8 cellular contexts compared by ENCODE assay signal in genomic region chr14:104865069-104865630, GRCh38. TPM values are rescaled to one million over a fixed set of nuclear protein-coding genes. Genes with fewer than 3 reads are reported as not detected.
DNase-seq lines count a peak whose midpoint lies in the region; ATAC-seq and TF ChIP-seq lines count a peak whose summit lies in the region.

TSS of gene CEP170B (plus strand) at chr14:104865268. CDS start at chr14:104868451, 3,183 bp downstream.

- peak within 1 kb of the TSS; percentile 90 to 94 for H3K9ac ChIP-seq in colonic mucosa (ENCODE audit: low read depth in 2 of 2, low read length in 2 of 2)

- DNase-seq in AG20443 (ENCODE audit: low spot score) (peak; percentile 96), colonic mucosa (peak; percentile 53), left colon (peak in 1 of 2 donors; percentile 69), NCI-H524 treated with DMSO at 0.1 percent for 48 hours (lab: John Stamatoyannopoulos, UW) (no peak)
- DNase-seq in stimulated activated CD4-positive, alpha-beta T cell treated with anti-CD3 and anti-CD28 coated beads, Interleukin-2, amount 100 ng/mL, for 4 hours (ENCODE audit: low read depth) = peak; percentile 15

- no peaks in the 10 kb centered on the region for H3K9me3 ChIP-seq in colonic mucosa

- H3K36me3 ChIP-seq in colonic mucosa = no peaks in the 10 kb centered on the region

- peaks cover 9% of the 10 kb centered on the region for H3K4me1 ChIP-seq in colonic mucosa

- TF ChIP-seq CTCF in VCaP (conservative IDR thresholded peaks at IDR 0.05) (no peak), colonic mucosa (IDR thresholded peaks at IDR 0.05) (no peak)

- peak within 1 kb of the TSS; percentile 68 for H3K4me3 ChIP-seq in colonic mucosa

- no peaks in the 10 kb centered on the region for H3K27me3 ChIP-seq in colonic mucosa

- peak; percentile 55 for ATAC-seq in HG02642 (IDR thresholded peaks at IDR 0.05; ENCODE audit: poor library complexity, unreplicated experiment)
- ATAC-seq in left colon = peak; percentile 56
- ATAC-seq in HG03196 (IDR thresholded peaks at IDR 0.05; ENCODE audit: unreplicated experiment) = no peak

- intact Hi-C loops in colonic mucosa (cut with DNase I) (loop anchor here (5.0 kb wide), 1 partner anchor 98 kb away; no protein-coding TSS in a partner anchor), left colon (cut with DNase I, micrococcal nuclease) (no loop called here)

- peak within 1 kb of the TSS; percentile 90 for H3K27ac ChIP-seq in VCaP
- peak within 1 kb of the TSS; percentile 83 for H3K27ac ChIP-seq in colonic mucosa

RNA-seq across cellular contexts. Expression of gene CEP170B, which starts in this region (rescaled TPM):
- total RNA-seq in colonic mucosa = 100 to 1,000 TPM in 1 of 2 donors, 10 to 100 TPM in 1; 57.2 to 110 TPM
- total RNA-seq in left colon = 10 to 100 TPM; 76.4 to 89.3 TPM
